ENCODE assay signal across 26 cellular contexts in genomic region chr2:70458661-70459060, GRCh38.
"Had no signal": no experiment of that assay in that cellular context is flagged by ENCODE, and none has a peak within 500 bp of the region (broad histone marks: within the 10 kb centered on the region; RNA-seq: fewer than 3 reads in every experiment).

No MANE protein-coding gene starts in this region.

- H3K36me3 ChIP-seq: colonic mucosa, gastrocnemius medialis, ovary, sigmoid colon, suprapubic skin, transverse colon, upper lobe of right lung, uterus had no signal

- H3K27me3 ChIP-seq: colonic mucosa, gastrocnemius medialis, ovary, sigmoid colon, suprapubic skin, transverse colon, upper lobe of right lung, uterus had no signal

- H3K4me1 Mint-ChIP-seq: mesothelial cell of epicardium; naive B cell; stimulated activated memory B cell treated with anti-CD40 and anti-IgM and Interleukin-4, amounts not matched to agents 10 μg/mL and 1 μg/mL and 100 μg/mL, for 72 hours had no signal

- H3K27me3 Mint-ChIP-seq: dendritic cell treated with granulocyte-macrophage colony-stimulating factor and Interleukin-4, amounts not matched to agents 40 ng/mL and 50 ng/mL, for 4 days; natural killer cell treated with Interleukin-12 subunit alpha and Interleukin-12 subunit beta and Interleukin-15 and Interleukin-18, amount 100 ng/mL, for 72 hours; stimulated activated naive CD8-positive, alpha-beta T cell treated with anti-CD3 and anti-CD28 coated beads, Interleukin-15, Interleukin-2, amounts not matched to agents 100 ng/mL and 50 ng/mL, for 24 hours had no signal

- H3K27ac ChIP-seq: colonic mucosa, gastrocnemius medialis, hepatocyte, ovary, psoas muscle, sigmoid colon, suprapubic skin, transverse colon, upper lobe of right lung, uterus had no signal

- H3K4me3 Mint-ChIP-seq: dendritic cell treated with granulocyte-macrophage colony-stimulating factor and Interleukin-4, amounts not matched to agents 40 ng/mL and 50 ng/mL, for 4 days; mesothelial cell of epicardium; naive B cell; natural killer cell treated with Interleukin-12 subunit alpha and Interleukin-12 subunit beta and Interleukin-15 and Interleukin-18, amount 100 ng/mL, for 72 hours; stimulated activated memory B cell treated with anti-CD40 and anti-IgM and Interleukin-4, amounts not matched to agents 10 μg/mL and 1 μg/mL and 100 μg/mL, for 72 hours; stimulated activated naive CD8-positive, alpha-beta T cell treated with anti-CD3 and anti-CD28 coated beads, Interleukin-15, Interleukin-2, amounts not matched to agents 100 ng/mL and 50 ng/mL, for 24 hours had no signal

- H3K9me3 Mint-ChIP-seq: dendritic cell treated with granulocyte-macrophage colony-stimulating factor and Interleukin-4, amounts not matched to agents 40 ng/mL and 50 ng/mL, for 4 days; mesothelial cell of epicardium; naive B cell; natural killer cell treated with Interleukin-12 subunit alpha and Interleukin-12 subunit beta and Interleukin-15 and Interleukin-18, amount 100 ng/mL, for 72 hours; stimulated activated memory B cell treated with anti-CD40 and anti-IgM and Interleukin-4, amounts not matched to agents 10 μg/mL and 1 μg/mL and 100 μg/mL, for 72 hours; stimulated activated naive CD8-positive, alpha-beta T cell treated with anti-CD3 and anti-CD28 coated beads, Interleukin-15, Interleukin-2, amounts not matched to agents 100 ng/mL and 50 ng/mL, for 24 hours had no signal

- H3K4me3 ChIP-seq: colonic mucosa, gastrocnemius medialis, hepatocyte, mucosa of descending colon, ovary, psoas muscle, sigmoid colon, suprapubic skin, transverse colon, upper lobe of right lung, uterus had no signal

- DNase-seq: colonic mucosa; effector memory CD4-positive, alpha-beta T cell; foreskin fibroblast; gastrocnemius medialis; kidney; mesenchymal stem cell; mucosa of descending colon; naive B cell; nucleus accumbens; ovary; posterior cingulate gyrus; psoas muscle; right cardiac atrium; sigmoid colon; stimulated activated CD4-positive, alpha-beta T cell treated with anti-CD3 and anti-CD28 coated beads, Interleukin-4, amount 100 ng/mL, for 4 hours; transverse colon; upper lobe of right lung; uterus had no signal

- H3K4me1 ChIP-seq: colonic mucosa, gastrocnemius medialis, psoas muscle, sigmoid colon, suprapubic skin, transverse colon, upper lobe of right lung, uterus had no signal

- H3K36me3 Mint-ChIP-seq: mesothelial cell of epicardium; naive B cell; natural killer cell treated with Interleukin-12 subunit alpha and Interleukin-12 subunit beta and Interleukin-15 and Interleukin-18, amount 100 ng/mL, for 72 hours; stimulated activated memory B cell treated with anti-CD40 and anti-IgM and Interleukin-4, amounts not matched to agents 10 μg/mL and 1 μg/mL and 100 μg/mL, for 72 hours had no signal

- H2AFZ ChIP-seq: hepatocyte had no signal

- H3K79me2 ChIP-seq: hepatocyte had no signal

- H3K27ac Mint-ChIP-seq: dendritic cell treated with granulocyte-macrophage colony-stimulating factor and Interleukin-4, amounts not matched to agents 40 ng/mL and 50 ng/mL, for 4 days; mesothelial cell of epicardium; stimulated activated memory B cell treated with anti-CD40 and anti-IgM and Interleukin-4, amounts not matched to agents 10 μg/mL and 1 μg/mL and 100 μg/mL, for 72 hours; stimulated activated naive CD8-positive, alpha-beta T cell treated with anti-CD3 and anti-CD28 coated beads, Interleukin-15, Interleukin-2, amounts not matched to agents 100 ng/mL and 50 ng/mL, for 24 hours had no signal

- H3K4me2 ChIP-seq: hepatocyte had no signal

- H3K9me3 ChIP-seq: colonic mucosa, gastrocnemius medialis, mucosa of descending colon, ovary, psoas muscle, sigmoid colon, suprapubic skin, transverse colon, upper lobe of right lung, uterus had no signal

- ATAC-seq: gastrocnemius medialis; left lobe of liver; mucosa of descending colon; natural killer cell treated with Interleukin-12 subunit alpha and Interleukin-12 subunit beta and Interleukin-15 and Interleukin-18, amount 100 ng/mL, for 72 hours; psoas muscle; right cardiac atrium; stimulated activated memory B cell treated with anti-CD40 and anti-IgM and Interleukin-4, amounts not matched to agents 10 μg/mL and 1 μg/mL and 100 μg/mL, for 72 hours; upper lobe of right lung had no signal
